8 cellular contexts compared by ENCODE assay signal in genomic region chr16:74226361-74226979, GRCh38.
DNase-seq lines count a peak whose midpoint lies in the region; ATAC-seq and TF ChIP-seq lines count a peak whose summit lies in the region.

No MANE protein-coding gene starts in this region.

- H3K36me3 Mint-ChIP-seq in activated T-helper 1 cell treated with anti-CD3 and anti-CD28 coated beads, Interleukin-12 subunit alpha, Interleukin-12 subunit beta, Interleukin-2, Interleukin-4 antibody, amounts not matched to agents 30 ng/mL and 10 ng/mL and 1 ng/mL, durations not matched to agents 14 hours and 24 hours and 36 hours (ENCODE audit: low read depth), result no peaks in the 10 kb centered on the region

- H2AFZ ChIP-seq in PC-3 (ENCODE audit: low read length), result no peak overlapping the region

- ATAC-seq in heart left ventricle, result no peak
- ATAC-seq in PC-3, result no peak
- no peak for ATAC-seq in foreskin keratinocyte
- ATAC-seq in GM18867 (IDR thresholded peaks at IDR 0.05; ENCODE audit: unreplicated experiment), result no peak

- H3K36me3 ChIP-seq in heart left ventricle (no peaks in the 10 kb centered on the region), PC-3 (ENCODE audit: low read depth, low read length) (no peaks in the 10 kb centered on the region), uterus (no peaks in the 10 kb centered on the region)

- WGBS in heart left ventricle, 4 donors, result 34 to 41% (median 36%) methylated on average over 6 of the region's 6 CpGs

- TF ChIP-seq CTCF in heart left ventricle (IDR thresholded peaks at IDR 0.05) (peak; percentile 20 to 62 (median 40)), PC-3 (conservative IDR thresholded peaks at IDR 0.05; ENCODE audit: low read depth, low read length) (peak; percentile 53), foreskin keratinocyte (conservative IDR thresholded peaks at IDR 0.05) (peak; percentile 61), uterus (IDR thresholded peaks at IDR 0.05) (peak in 3 of 4 experiments; percentile 12 to 45 (median 22))

- H3K27ac Mint-ChIP-seq in activated T-helper 1 cell treated with anti-CD3 and anti-CD28 coated beads, Interleukin-12 subunit alpha, Interleukin-12 subunit beta, Interleukin-2, Interleukin-4 antibody, amounts not matched to agents 30 ng/mL and 10 ng/mL and 1 ng/mL, durations not matched to agents 14 hours and 24 hours and 36 hours, result no peak overlapping the region

- H3F3A ChIP-seq in PC-3 (ENCODE audit: low read length, unreplicated experiment), result no peaks in the 10 kb centered on the region

- BruUV-seq in PC-3 (replicated peaks; lab: Mats Ljungman, UMichigan), result no TSS peak

- no peak overlapping the region for H3K27ac ChIP-seq in heart left ventricle
- no peak overlapping the region for H3K27ac ChIP-seq in PC-3 (ENCODE audit: low read length)
- H3K27ac ChIP-seq in foreskin keratinocyte, result no peak overlapping the region
- H3K27ac ChIP-seq in uterus, result no peak overlapping the region

- TF ChIP-seq POLR2A in heart left ventricle (IDR thresholded peaks at IDR 0.05), result no peak
- TF ChIP-seq POLR2A in uterus (IDR thresholded peaks at IDR 0.05), result no peak

- H3K9me2 ChIP-seq in PC-3 (replicated peaks; ENCODE audit: low read length), result no peaks in the 10 kb centered on the region

- H3K79me2 ChIP-seq in PC-3 (ENCODE audit: low read length), result no peaks in the 10 kb centered on the region

- intact Hi-C loops in heart left ventricle (cut with DNase I) (loop anchor here in 1 of 10 donors (10.0 kb wide), 1 partner anchor 152 kb away; no protein-coding TSS in a partner anchor), cardiac septum (cut with DNase I) (no loop called here), PC-3 (cut with micrococcal nuclease) (no loop called here), uterus (cut with DNase I; ENCODE audit: low total_unique reads) (no loop called here)
- intact Hi-C loops in activated T-helper 1 cell treated with anti-CD3 and anti-CD28 coated beads, Interleukin-12 subunit alpha, Interleukin-12 subunit beta, Interleukin-2, Interleukin-4 antibody, amounts not matched to agents 30 ng/mL and 10 ng/mL and 1 ng/mL, durations not matched to agents 14 hours and 24 hours and 36 hours (cut with micrococcal nuclease), result no loop called here

- CTCF ChIA-PET in PC-3 (lab: Charles Lee), result interaction anchor here (0.6 to 1.3 kb wide), 4 partner anchors 162 to 1440 kb away, joined by 3 to 10 read pairs (median 4); no protein-coding TSS in a partner anchor

- H3K4me3 ChIP-seq in heart left ventricle (no peak overlapping the region), PC-3 (ENCODE audit: low read length) (no peak overlapping the region), uterus (no peak overlapping the region)

- POLR2A ChIA-PET in PC-3 (lab: Charles Lee; ENCODE audit: unreplicated experiment), result interaction anchor here (0.6 kb wide), 1 partner anchor 17 kb away, joined by 3 read pairs; no protein-coding TSS in a partner anchor

- peaks cover 7% of the 10 kb centered on the region for H3K27me3 Mint-ChIP-seq in activated T-helper 1 cell treated with anti-CD3 and anti-CD28 coated beads, Interleukin-12 subunit alpha, Interleukin-12 subunit beta, Interleukin-2, Interleukin-4 antibody, amounts not matched to agents 30 ng/mL and 10 ng/mL and 1 ng/mL, durations not matched to agents 14 hours and 24 hours and 36 hours (ENCODE audit: insufficient read depth)

- no peaks in the 10 kb centered on the region for H4K20me1 ChIP-seq in PC-3 (ENCODE audit: low read length)

- no peak overlapping the region for H3K9ac ChIP-seq in PC-3 (ENCODE audit: low read length)

- H3K4me3 Mint-ChIP-seq in activated T-helper 1 cell treated with anti-CD3 and anti-CD28 coated beads, Interleukin-12 subunit alpha, Interleukin-12 subunit beta, Interleukin-2, Interleukin-4 antibody, amounts not matched to agents 30 ng/mL and 10 ng/mL and 1 ng/mL, durations not matched to agents 14 hours and 24 hours and 36 hours, result no peak overlapping the region

- H3K4me2 ChIP-seq in PC-3 (ENCODE audit: low read length), result no peak overlapping the region

- H3K9me3 Mint-ChIP-seq in activated T-helper 1 cell treated with anti-CD3 and anti-CD28 coated beads, Interleukin-12 subunit alpha, Interleukin-12 subunit beta, Interleukin-2, Interleukin-4 antibody, amounts not matched to agents 30 ng/mL and 10 ng/mL and 1 ng/mL, durations not matched to agents 14 hours and 24 hours and 36 hours, result no peaks in the 10 kb centered on the region

- H3K4me1 Mint-ChIP-seq in activated T-helper 1 cell treated with anti-CD3 and anti-CD28 coated beads, Interleukin-12 subunit alpha, Interleukin-12 subunit beta, Interleukin-2, Interleukin-4 antibody, amounts not matched to agents 30 ng/mL and 10 ng/mL and 1 ng/mL, durations not matched to agents 14 hours and 24 hours and 36 hours (ENCODE audit: low read depth), result no peaks in the 10 kb centered on the region

- H3K27me3 ChIP-seq in heart left ventricle (peaks cover 0 to 7% (median 0%) of the 10 kb centered on the region in 9 donors), PC-3 (ENCODE audit: low read length) (peaks cover 33% of the 10 kb centered on the region), foreskin keratinocyte (peaks cover 7% of the 10 kb centered on the region), uterus (no peaks in the 10 kb centered on the region)

- DNase-seq in heart left ventricle (no peak), cardiac septum (ENCODE audit: low spot score) (no peak), PC-3 (peak; percentile 25), foreskin keratinocyte (peak in 1 of 2 donors; percentile 4), uterus (no peak), HuH-7 (ENCODE audit: low spot score) (no peak)
- DNase-seq in activated T-helper 1 cell treated with anti-CD3 and anti-CD28 coated beads, Interleukin-12 subunit alpha, Interleukin-12 subunit beta, Interleukin-2, Interleukin-4 antibody, amounts not matched to agents 30 ng/mL and 10 ng/mL and 1 ng/mL, durations not matched to agents 14 hours and 24 hours and 36 hours (ENCODE audit: low spot score), result no peak

- H3K4me1 ChIP-seq in heart left ventricle, result peaks cover 0 to 8% (median 0%) of the 10 kb centered on the region in 12 donors
- H3K4me1 ChIP-seq in PC-3 (ENCODE audit: insufficient read depth, low read length), result no peaks in the 10 kb centered on the region
- H3K4me1 ChIP-seq in foreskin keratinocyte, result no peaks in the 10 kb centered on the region
- H3K4me1 ChIP-seq in uterus, result no peaks in the 10 kb centered on the region

- no peaks in the 10 kb centered on the region for H3K9me3 ChIP-seq in heart left ventricle
- H3K9me3 ChIP-seq in PC-3 (ENCODE audit: low read length), result no peaks in the 10 kb centered on the region
- no peaks in the 10 kb centered on the region for H3K9me3 ChIP-seq in uterus
